ENCODE assay signal across 26 cellular contexts in genomic region chr6:29336269-29336668, GRCh38.
"Had no signal": no experiment of that assay in that cellular context is flagged by ENCODE, and none has a peak within 500 bp of the region (broad histone marks: within the 10 kb centered on the region; RNA-seq: fewer than 3 reads in every experiment).

No MANE protein-coding gene starts in this region.

- DNase-seq: hypothalamus; immature natural killer cell; kidney; left colon; left lung; lower lobe of right lung; mammary epithelial cell; mesenchymal stem cell; naive thymus-derived CD8-positive, alpha-beta T cell; nucleus accumbens; pancreas; posterior cingulate gyrus; retina; right cardiac atrium; stimulated activated CD4-positive, alpha-beta T cell treated with anti-CD3 and anti-CD28 coated beads, Interleukin-12 subunit alpha, Interleukin-12 subunit beta, amount 100 ng/mL, for 4 hours; stimulated activated CD4-positive, alpha-beta T cell treated with anti-CD3 and anti-CD28 coated beads, Interleukin-15, amount 100 ng/mL, for 24 hours; stimulated activated CD4-positive, alpha-beta T cell treated with anti-CD3 and anti-CD28 coated beads, Interleukin-2, amount 100 ng/mL, for 24 hours; stimulated activated CD4-positive, alpha-beta T cell treated with anti-CD3 and anti-CD28 coated beads, Interleukin-4, amount 100 ng/mL, for 1 hour; stimulated activated naive B cell treated with anti-CD40 and anti-IgM and Interleukin-4, amounts not matched to agents 10 μg/mL and 1 μg/mL and 100 μg/mL, for 72 hours; stimulated activated naive CD8-positive, alpha-beta T cell treated with anti-CD3 and anti-CD28 coated beads, Interleukin-15, Interleukin-2, amounts not matched to agents 100 U/mL and 50 U/mL, for 24 hours; stomach; testis; thyroid gland; transverse colon; upper lobe of left lung had no signal

- ATAC-seq: left colon; left lung; lower lobe of right lung; naive thymus-derived CD8-positive, alpha-beta T cell; pancreas; right cardiac atrium; sciatic nerve; stimulated activated naive B cell treated with anti-CD40 and anti-IgM and Interleukin-4, amounts not matched to agents 10 μg/mL and 1 μg/mL and 100 μg/mL, for 72 hours; stimulated activated naive CD8-positive, alpha-beta T cell treated with anti-CD3 and anti-CD28 coated beads, Interleukin-15, Interleukin-2, amounts not matched to agents 100 U/mL and 50 U/mL, for 24 hours had no signal
